In the genomic region with DNA sequence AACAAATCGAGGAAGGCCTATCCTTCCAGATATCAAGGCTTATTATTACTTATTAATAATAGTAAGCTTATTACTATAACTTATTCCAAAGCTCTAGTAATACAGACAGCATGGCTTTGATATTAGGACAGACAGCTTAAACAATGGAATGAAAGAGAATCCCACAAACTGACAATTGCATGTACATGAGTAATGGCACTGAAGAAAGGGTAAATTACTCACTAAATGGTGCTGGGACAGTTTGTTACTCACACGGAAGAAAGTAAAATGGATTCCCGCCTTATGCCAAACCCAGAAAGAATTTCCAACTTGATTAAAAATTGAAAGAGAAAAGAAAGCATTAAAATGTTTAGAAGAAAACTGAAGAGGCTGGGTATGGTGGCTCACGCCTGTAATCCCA, we compare ENCODE assay signal across 22 cellular contexts.
DNase-seq lines count a peak whose midpoint lies in the region; ATAC-seq and TF ChIP-seq lines count a peak whose summit lies in the region.
"Had no signal": no experiment of that assay in that cellular context is flagged by ENCODE, and none has a peak within 500 bp of the region (broad histone marks: within the 10 kb centered on the region; RNA-seq: fewer than 3 reads in every experiment).

No MANE protein-coding gene starts in this region.

- H3K36me3 ChIP-seq in ACC112 (ENCODE audit: insufficient read depth, low read length) (peaks cover 21% of the 10 kb centered on the region), GM23248 (ENCODE audit: low read depth) (no peaks in the 10 kb centered on the region; the same call in none of the 2 replicates), mammary epithelial cell (ENCODE audit: insufficient read depth, low read length) (no peaks in the 10 kb centered on the region), sigmoid colon (no peaks in the 10 kb centered on the region), colonic mucosa (no peaks in the 10 kb centered on the region)
- H3K36me3 ChIP-seq: thoracic aorta had no signal

- no peaks in the 10 kb centered on the region for H3K4me1 Mint-ChIP-seq in activated CD8-positive, alpha-beta memory T cell treated with anti-CD3 and anti-CD28 coated beads, Interleukin-2, amount 10 ng/mL, durations not matched to agents 7 days and 5 days
- H3K4me1 Mint-ChIP-seq: CD14-positive monocyte had no signal

- H3K9me3 Mint-ChIP-seq in activated CD8-positive, alpha-beta memory T cell treated with anti-CD3 and anti-CD28 coated beads, Interleukin-2, amount 10 ng/mL, durations not matched to agents 7 days and 5 days (ENCODE audit: low read depth) = peaks cover 2% of the 10 kb centered on the region
- H3K9me3 Mint-ChIP-seq: activated CD8-positive, alpha-beta T cell treated with anti-CD3 and anti-CD28 coated beads for 36 hours; activated naive CD4-positive, alpha-beta T cell treated with anti-CD3 and anti-CD28 coated beads, Interleukin-2, amount 50 U/mL, for 72 hours had no signal

- H3K4me2 ChIP-seq in GM23248 (ENCODE audit: unreplicated experiment) = peak overlapping the region; percentile 57
- H3K4me2 ChIP-seq in mammary epithelial cell (ENCODE audit: insufficient read depth, low read depth, low read length) = no peak overlapping the region

- TF ChIP-seq CTCF in mammary epithelial cell (conservative IDR thresholded peaks at IDR 0.05 in 1 of 2, IDR thresholded peaks at IDR 0.05 in 1 of 2; ENCODE audit: extremely low read depth in 1 of 2, insufficient read depth in 1 of 2, low read depth in 1 of 2, low read length in 2 of 2) (no peak), foreskin keratinocyte (conservative IDR thresholded peaks at IDR 0.05) (no peak), sigmoid colon (IDR thresholded peaks at IDR 0.05) (no peak), colonic mucosa (IDR thresholded peaks at IDR 0.05) (no peak)

- H3K9ac ChIP-seq in GM23248 (peak overlapping the region; percentile 56), mammary epithelial cell (ENCODE audit: insufficient read depth, low read length) (no peak overlapping the region), colonic mucosa (ENCODE audit: low read depth in 2 of 2, low read length in 2 of 2) (no peak overlapping the region)

- H3K4me3 ChIP-seq in ACC112 (ENCODE audit: low read depth, low read length) (no peak overlapping the region), GM23248 (peak overlapping the region; percentile 32), mammary epithelial cell (replicated peaks in 1 of 3; ENCODE audit: insufficient read depth in 1 of 3, low read depth in 2 of 3, low read length in 3 of 3) (no peak overlapping the region), sigmoid colon (no peak overlapping the region), colonic mucosa (no peak overlapping the region)
- H3K4me3 ChIP-seq: psoas muscle, thoracic aorta had no signal

- no peak overlapping the region for H3K4me3 Mint-ChIP-seq in activated CD8-positive, alpha-beta memory T cell treated with anti-CD3 and anti-CD28 coated beads, Interleukin-2, amount 10 ng/mL, durations not matched to agents 7 days and 5 days
- H3K4me3 Mint-ChIP-seq: activated CD8-positive, alpha-beta T cell treated with anti-CD3 and anti-CD28 coated beads for 36 hours; CD14-positive monocyte; neural crest cell had no signal

- WGBS in GM23248 (ENCODE audit: low coverage in 1 of 2, low lambda C conversion rate in 2 of 2, missing lambda C conversion rate in 2 of 2), 2 experiments = 31 to 34% methylated on average over 4 of the region's 4 CpGs
- WGBS in mammary epithelial cell (ENCODE audit: low coverage, missing lambda C conversion rate) = 72% methylated on average over 4 of the region's 4 CpGs
- WGBS in sigmoid colon, 2 donors = 82 to 84% methylated on average over 4 of the region's 4 CpGs

- DNase-seq in GM23248 = peak; percentile 79
- DNase-seq in mammary epithelial cell = peak; percentile 43
- DNase-seq in foreskin keratinocyte = peak in 1 of 2 donors; percentile 64
- no peak for DNase-seq in sigmoid colon
- no peak for DNase-seq in activated CD8-positive, alpha-beta memory T cell treated with anti-CD3 and anti-CD28 coated beads, Interleukin-2, amount 10 ng/mL, durations not matched to agents 7 days and 5 days
- DNase-seq in colonic mucosa = no peak
- DNase-seq in cerebellum (ENCODE audit: low spot score) = no peak
- DNase-seq: activated CD8-positive, alpha-beta T cell treated with anti-CD3 and anti-CD28 coated beads for 36 hours; DMS79; effector CD4-positive, alpha-beta T cell; left cardiac atrium; MV-4-11; NCI-H187 treated with DMSO at 0.1 percent for 48 hours; NCI-H446; psoas muscle; T-helper 1 cell had no signal

- H3K4me1 ChIP-seq in ACC112 (ENCODE audit: control insufficient read depth, insufficient read depth, low read length, unreplicated experiment) = no peaks in the 10 kb centered on the region
- H3K4me1 ChIP-seq in GM23248 (ENCODE audit: insufficient read depth) = peaks cover 14% of the 10 kb centered on the region
- H3K4me1 ChIP-seq in mammary epithelial cell (ENCODE audit: insufficient read depth, low read length) = no peaks in the 10 kb centered on the region
- H3K4me1 ChIP-seq in foreskin keratinocyte = peaks cover 8% of the 10 kb centered on the region
- H3K4me1 ChIP-seq in sigmoid colon = no peaks in the 10 kb centered on the region
- H3K4me1 ChIP-seq in colonic mucosa = no peaks in the 10 kb centered on the region
- H3K4me1 ChIP-seq: psoas muscle had no signal

- H3K9me3 ChIP-seq in GM23248 (ENCODE audit: low read depth) = no peaks in the 10 kb centered on the region
- no peaks in the 10 kb centered on the region for H3K9me3 ChIP-seq in mammary epithelial cell (replicated peaks; ENCODE audit: insufficient read depth, low read length)
- H3K9me3 ChIP-seq in sigmoid colon = no peaks in the 10 kb centered on the region
- H3K9me3 ChIP-seq in colonic mucosa = no peaks in the 10 kb centered on the region
- H3K9me3 ChIP-seq: psoas muscle, thoracic aorta had no signal

- dilution Hi-C loops in mammary epithelial cell (cut with HindIII; ENCODE audit: low sequenced_read_pairs) = no loop called here

- TF ChIP-seq POLR2A in sigmoid colon (IDR thresholded peaks at IDR 0.05) = no peak

- peaks cover 9% of the 10 kb centered on the region; the same call in 1 of the 2 replicates for H3F3A ChIP-seq in GM23248 (ENCODE audit: insufficient read depth)

- H3K27ac ChIP-seq in ACC112 (ENCODE audit: low read depth, low read length) = 0 out of 2 replicates have a peak overlapping the region, but pooled peaks have one; percentile 19
- H3K27ac ChIP-seq in GM23248 = peak overlapping the region; percentile 70
- no peak overlapping the region for H3K27ac ChIP-seq in mammary epithelial cell (ENCODE audit: insufficient read depth, low read depth, low read length)
- H3K27ac ChIP-seq in foreskin keratinocyte = peak overlapping the region; percentile 66
- no peak overlapping the region for H3K27ac ChIP-seq in sigmoid colon
- no peak overlapping the region for H3K27ac ChIP-seq in colonic mucosa
- H3K27ac ChIP-seq: psoas muscle, thoracic aorta, VCaP had no signal

- intact Hi-C loops in mammary epithelial cell (cut with micrococcal nuclease) (loop anchor here (5.0 kb wide), 1 partner anchor 57 kb away; no protein-coding TSS in a partner anchor), sigmoid colon (cut with DNase I) (no loop called here), colonic mucosa (cut with DNase I) (no loop called here)

- no peaks in the 10 kb centered on the region for H3K27me3 Mint-ChIP-seq in activated CD8-positive, alpha-beta memory T cell treated with anti-CD3 and anti-CD28 coated beads, Interleukin-2, amount 10 ng/mL, durations not matched to agents 7 days and 5 days
- H3K27me3 Mint-ChIP-seq: activated CD8-positive, alpha-beta T cell treated with anti-CD3 and anti-CD28 coated beads for 36 hours had no signal

- H3K27me3 ChIP-seq in ACC112 (ENCODE audit: insufficient read depth, low read length) = no peaks in the 10 kb centered on the region
- H3K27me3 ChIP-seq in GM23248 (replicated peaks; ENCODE audit: insufficient read depth) = no peaks in the 10 kb centered on the region
- no peaks in the 10 kb centered on the region for H3K27me3 ChIP-seq in mammary epithelial cell (ENCODE audit: insufficient read depth, low read length)
- no peaks in the 10 kb centered on the region for H3K27me3 ChIP-seq in foreskin keratinocyte
- H3K27me3 ChIP-seq in sigmoid colon = no peaks in the 10 kb centered on the region
- no peaks in the 10 kb centered on the region for H3K27me3 ChIP-seq in colonic mucosa

- ATAC-seq in foreskin keratinocyte = peak; percentile 95
- no peak for ATAC-seq in activated CD8-positive, alpha-beta memory T cell treated with anti-CD3 and anti-CD28 coated beads, Interleukin-2, amount 10 ng/mL, durations not matched to agents 7 days and 5 days
- ATAC-seq: activated CD8-positive, alpha-beta T cell treated with anti-CD3 and anti-CD28 coated beads for 36 hours; activated naive CD4-positive, alpha-beta T cell treated with anti-CD3 and anti-CD28 coated beads, Interleukin-2, amount 50 U/mL, for 72 hours; left cardiac atrium; psoas muscle had no signal

- H3K36me3 Mint-ChIP-seq in activated CD8-positive, alpha-beta memory T cell treated with anti-CD3 and anti-CD28 coated beads, Interleukin-2, amount 10 ng/mL, durations not matched to agents 7 days and 5 days = peaks cover 16% of the 10 kb centered on the region

- no peaks in the 10 kb centered on the region for H3K9me2 ChIP-seq in GM23248 (ENCODE audit: insufficient read depth)

- in situ Hi-C loops in GM23248 (cut with MboI) (no loop called here), mammary epithelial cell (cut with MboI; ENCODE audit: low sequenced_read_pairs in 2 of 2) (no loop called here)

- no peaks in the 10 kb centered on the region for H4K20me1 ChIP-seq in GM23248 (ENCODE audit: insufficient read depth)
- no peaks in the 10 kb centered on the region for H4K20me1 ChIP-seq in mammary epithelial cell (ENCODE audit: insufficient read depth, low read length)

- no TSS peak for BruUV-seq in mammary epithelial cell (replicated peaks; lab: Mats Ljungman, UMichigan)

- CTCF ChIA-PET in mammary epithelial cell (lab: Charles Lee; ENCODE audit: low non-redundant PET) = no interaction called here
- CTCF ChIA-PET in activated CD8-positive, alpha-beta memory T cell treated with anti-CD3 and anti-CD28 coated beads, Interleukin-2, amount 10 ng/mL, durations not matched to agents 7 days and 5 days (lab: Charles Lee) = interaction anchor here (1.1 kb wide), 1 partner anchor 60 kb away, joined by 3 read pairs; no protein-coding TSS in a partner anchor

- no peak overlapping the region for H3K27ac Mint-ChIP-seq in activated CD8-positive, alpha-beta memory T cell treated with anti-CD3 and anti-CD28 coated beads, Interleukin-2, amount 10 ng/mL, durations not matched to agents 7 days and 5 days
- H3K27ac Mint-ChIP-seq: activated CD8-positive, alpha-beta T cell treated with anti-CD3 and anti-CD28 coated beads for 36 hours; activated naive CD4-positive, alpha-beta T cell treated with anti-CD3 and anti-CD28 coated beads, Interleukin-2, amount 50 U/mL, for 72 hours had no signal

- H3K79me2 ChIP-seq in ACC112 (ENCODE audit: control insufficient read depth, insufficient read depth, low read length, unreplicated experiment) (no peaks in the 10 kb centered on the region), GM23248 (ENCODE audit: insufficient read depth) (no peaks in the 10 kb centered on the region), mammary epithelial cell (ENCODE audit: insufficient read depth, low read length) (no peaks in the 10 kb centered on the region)

- TF ChIP-seq EP300 in sigmoid colon (IDR thresholded peaks at IDR 0.05) = no peak

- H2AFZ ChIP-seq in ACC112 (ENCODE audit: low read length, unreplicated experiment) = no peak overlapping the region
- H2AFZ ChIP-seq in GM23248 = peak overlapping the region; percentile 84
- H2AFZ ChIP-seq in mammary epithelial cell (ENCODE audit: low read depth, low read length) = no peak overlapping the region

Comparison
In these comparisons a context has a peak if more than half of its experiments do, and no peak if none do; other contexts are left out.
1. H3K27ac ChIP-seq: peak in ACC112 (single experiment), GM23248 (single experiment) and foreskin keratinocyte (single experiment); none in mammary epithelial cell (single experiment), sigmoid colon (0 of 4) and colonic mucosa (single experiment).
2. DNase-seq: peak in GM23248 (single experiment) and mammary epithelial cell (single experiment); none in sigmoid colon (single experiment), activated CD8-positive, alpha-beta memory T cell treated with anti-CD3 and anti-CD28 coated beads, Interleukin-2, amount 10 ng/mL, durations not matched to agents 7 days and 5 days (single experiment), colonic mucosa (single experiment) and cerebellum (single experiment).